22 cellular contexts compared by ENCODE assay signal in the genomic region with DNA sequence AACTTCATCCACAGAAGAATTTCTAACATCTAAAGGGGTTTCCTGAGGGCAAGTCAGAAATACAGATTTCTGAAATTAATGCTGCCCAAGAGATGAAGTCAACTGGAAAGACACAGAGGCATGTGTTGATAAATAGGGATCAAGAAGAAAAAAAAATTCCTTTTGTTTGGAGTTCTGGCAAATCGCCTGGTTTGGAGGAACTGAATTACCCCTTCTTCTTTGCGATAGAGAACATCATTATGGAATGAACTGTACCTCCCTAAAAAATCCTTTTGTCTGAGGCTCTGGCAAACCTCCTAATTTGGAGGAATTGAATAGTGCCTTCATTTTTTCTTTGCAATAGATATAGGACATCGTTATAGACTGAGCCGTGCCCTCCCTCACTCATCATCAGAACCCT.
"Had no signal": no experiment of that assay in that cellular context is flagged by ENCODE, and none has a peak within 500 bp of the region (broad histone marks: within the 10 kb centered on the region; RNA-seq: fewer than 3 reads in every experiment).

No MANE protein-coding gene starts in this region.

- H3K4me1 ChIP-seq: gastroesophageal sphincter, lower lobe of right lung, pancreas, prostate gland, right lobe of liver, stomach, suprapubic skin had no signal

- H3K9me3 ChIP-seq: gastroesophageal sphincter, pancreas, prostate gland, right lobe of liver, suprapubic skin, thyroid gland had no signal

- H3K27ac Mint-ChIP-seq: immature natural killer cell; natural killer cell treated with Interleukin-12 subunit alpha and Interleukin-12 subunit beta and Interleukin-15 and Interleukin-18, amount 100 ng/mL, for 72 hours; stimulated activated memory B cell treated with anti-CD40 and anti-IgM and Interleukin-4, amounts not matched to agents 10 μg/mL and 1 μg/mL and 100 μg/mL, for 72 hours; type B pancreatic cell had no signal

- H3K27ac ChIP-seq: gastroesophageal sphincter, lower lobe of right lung, pancreas, prostate gland, right lobe of liver, stomach, suprapubic skin, thyroid gland had no signal

- H3K27me3 Mint-ChIP-seq: natural killer cell treated with Interleukin-12 subunit alpha and Interleukin-12 subunit beta and Interleukin-15 and Interleukin-18, amount 100 ng/mL, for 72 hours; stimulated activated memory B cell treated with anti-CD40 and anti-IgM and Interleukin-4, amounts not matched to agents 10 μg/mL and 1 μg/mL and 100 μg/mL, for 72 hours; type B pancreatic cell had no signal

- H3K4me1 Mint-ChIP-seq: stimulated activated memory B cell treated with anti-CD40 and anti-IgM and Interleukin-4, amounts not matched to agents 10 μg/mL and 1 μg/mL and 100 μg/mL, for 72 hours had no signal

- H3K36me3 ChIP-seq: pancreas, prostate gland, right lobe of liver, suprapubic skin, thyroid gland had no signal

- H3K4me3 Mint-ChIP-seq: immature natural killer cell; natural killer cell treated with Interleukin-12 subunit alpha and Interleukin-12 subunit beta and Interleukin-15 and Interleukin-18, amount 100 ng/mL, for 72 hours; stimulated activated memory B cell treated with anti-CD40 and anti-IgM and Interleukin-4, amounts not matched to agents 10 μg/mL and 1 μg/mL and 100 μg/mL, for 72 hours; type B pancreatic cell had no signal

- H3K27me3 ChIP-seq: gastroesophageal sphincter, pancreas, right lobe of liver, stomach, suprapubic skin, thyroid gland had no signal

- DNase-seq: cerebellar nuclear complex; dermis blood vessel endothelial cell; immature natural killer cell; kidney; left cardiac atrium; left ventricle myocardium inferior; lower lobe of right lung; mesenchymal stem cell; midbrain; occipital lobe; pancreas; retina; right lobe of liver; stimulated activated CD4-positive, alpha-beta T cell treated with anti-CD3 and anti-CD28 coated beads, Interleukin-4, amount 100 ng/mL, for 1 hour; stomach; thyroid gland had no signal

- H3K4me3 ChIP-seq: gastroesophageal sphincter, left ventricle myocardium inferior, lower lobe of right lung, pancreas, prostate gland, right lobe of liver, stomach, suprapubic skin, thyroid gland had no signal
